ENCODE assay signal across 1 cellular context in the genomic region with DNA sequence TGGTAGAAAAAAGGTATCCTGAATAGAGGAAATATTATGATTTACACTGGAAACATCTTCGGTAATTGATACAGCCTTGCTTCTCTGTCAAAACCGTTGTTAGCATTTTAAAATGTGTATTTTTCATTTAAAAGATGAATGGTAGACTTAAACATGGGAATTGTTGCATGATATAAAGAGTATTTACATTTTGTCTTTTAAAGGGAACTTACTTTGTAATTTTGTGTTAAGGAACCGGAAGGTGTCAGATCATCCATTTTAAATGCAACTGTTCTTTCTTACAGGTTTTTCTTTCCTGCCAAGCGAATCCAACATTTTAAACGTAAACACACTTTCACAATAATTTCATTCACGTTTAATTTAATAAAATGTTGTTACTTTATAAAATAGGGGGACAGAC.
TF ChIP-seq lines count a peak whose summit lies in the region.

No MANE protein-coding gene starts in this region.

TF ChIP-seq in IMR-90, 13 proteins besides CTCF, POLR2A, EP300 and RAD21:
- no peak for TF ChIP-seq SMC3 (IDR thresholded peaks at IDR 0.05; ENCODE audit: low read depth, low read length)
- no peak for TF ChIP-seq MAZ (IDR thresholded peaks at IDR 0.05; ENCODE audit: borderline replicate concordance, low read depth, low read length)
- TF ChIP-seq MXI1 (IDR thresholded peaks at IDR 0.05; ENCODE audit: borderline replicate concordance, low read depth, low read length) = no peak
- TF ChIP-seq RFX5 (IDR thresholded peaks at IDR 0.05; ENCODE audit: low read depth, low read length) = no peak
- no peak for TF ChIP-seq FOS (IDR thresholded peaks at IDR 0.05; ENCODE audit: low read depth, low read length)
- TF ChIP-seq ELK1 (IDR thresholded peaks at IDR 0.05; ENCODE audit: borderline replicate concordance, low read depth, low read length) = no peak
- TF ChIP-seq NFE2L2 (IDR thresholded peaks at IDR 0.05; ENCODE audit: low read depth, low read length) = no peak
- TF ChIP-seq BHLHE40 (IDR thresholded peaks at IDR 0.05; ENCODE audit: low read depth, low read length) = no peak
- TF ChIP-seq MAFK (IDR thresholded peaks at IDR 0.05; ENCODE audit: low read depth, low read length) = no peak
- no peak for TF ChIP-seq RCOR1 (IDR thresholded peaks at IDR 0.05; ENCODE audit: insufficient replicate concordance, low read length)
